In the genomic region with DNA sequence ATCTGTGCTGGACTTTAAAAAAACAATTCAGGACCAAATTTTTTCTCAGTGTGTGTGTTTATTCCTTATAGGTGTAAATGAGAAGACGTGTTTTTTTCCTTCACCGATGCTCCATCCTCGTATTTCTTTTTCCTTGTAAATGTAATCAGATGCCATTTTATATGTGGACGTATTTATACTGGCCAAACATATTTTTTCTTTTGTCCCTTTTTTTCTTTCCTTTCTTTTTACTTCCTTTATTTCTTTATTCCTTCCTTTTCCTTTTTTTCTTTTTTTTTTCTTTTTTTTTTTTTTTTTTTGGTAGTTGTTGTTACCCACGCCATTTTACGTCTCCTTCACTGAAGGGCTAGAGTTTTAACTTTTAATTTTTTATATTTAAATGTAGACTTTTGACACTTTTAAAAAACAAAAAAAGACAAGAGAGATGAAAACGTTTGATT, we compare ENCODE assay signal across 8 cellular contexts. TPM values are rescaled to one million over a fixed set of nuclear protein-coding genes. Genes with fewer than 3 reads are reported as not detected.
DNase-seq lines count a peak whose midpoint lies in the region; TF ChIP-seq lines count a peak whose summit lies in the region.

No MANE protein-coding gene starts in this region.

- H3K9me3 Mint-ChIP-seq in dendritic cell treated with granulocyte-macrophage colony-stimulating factor and Interleukin-4, amounts not matched to agents 40 ng/mL and 50 ng/mL, for 4 days = no peaks in the 10 kb centered on the region
- H3K9me3 Mint-ChIP-seq in nephron = peaks cover 10% of the 10 kb centered on the region

- POLR2A ChIA-PET in BJ (lab: Charles Lee) = no interaction called here

- H3K4me3 Mint-ChIP-seq in dendritic cell treated with granulocyte-macrophage colony-stimulating factor and Interleukin-4, amounts not matched to agents 40 ng/mL and 50 ng/mL, for 4 days = peak overlapping the region; percentile 91
- H3K4me3 Mint-ChIP-seq in nephron = peak overlapping the region; percentile 100

- no peaks in the 10 kb centered on the region for H3K27me3 ChIP-seq in BJ (ENCODE audit: control insufficient read depth, insufficient read depth, low read length)

- peak overlapping the region; percentile 64 for H3K4me3 ChIP-seq in BJ (ENCODE audit: low read depth, low read length)
- H3K4me3 ChIP-seq in LNCaP clone FGC (ENCODE audit: low read depth, low read length) = peak overlapping the region; percentile 77

- peaks cover 17% of the 10 kb centered on the region for H3K36me3 Mint-ChIP-seq in dendritic cell treated with granulocyte-macrophage colony-stimulating factor and Interleukin-4, amounts not matched to agents 40 ng/mL and 50 ng/mL, for 4 days (ENCODE audit: low read depth)
- H3K36me3 Mint-ChIP-seq in nephron (ENCODE audit: low read depth) = peaks cover 68% of the 10 kb centered on the region

- TF ChIP-seq CTCF in BJ (IDR thresholded peaks at IDR 0.05; ENCODE audit: insufficient read depth, low read depth, low read length) = no peak
- no peak for TF ChIP-seq CTCF in LNCaP clone FGC (IDR thresholded peaks at IDR 0.05; ENCODE audit: control insufficient read depth, extremely low read depth, insufficient read depth)
- TF ChIP-seq CTCF in nephron (IDR thresholded peaks at IDR 0.05; ENCODE audit: unreplicated experiment in 3 of 3) = no peak
- TF ChIP-seq CTCF in GM10266 (IDR thresholded peaks at IDR 0.05; ENCODE audit: control insufficient read depth, insufficient read depth, low read depth, missing control alignments) = no peak

- peaks cover 27% of the 10 kb centered on the region for H3K4me1 Mint-ChIP-seq in dendritic cell treated with granulocyte-macrophage colony-stimulating factor and Interleukin-4, amounts not matched to agents 40 ng/mL and 50 ng/mL, for 4 days (ENCODE audit: low read depth)
- H3K4me1 Mint-ChIP-seq in nephron = peaks cover 29% of the 10 kb centered on the region

- H3K27ac Mint-ChIP-seq in dendritic cell treated with granulocyte-macrophage colony-stimulating factor and Interleukin-4, amounts not matched to agents 40 ng/mL and 50 ng/mL, for 4 days = no peak overlapping the region
- peak overlapping the region; percentile 99 to 100 (median 99) for H3K27ac Mint-ChIP-seq in nephron

- no peaks in the 10 kb centered on the region for H3K36me3 ChIP-seq in BJ (ENCODE audit: control insufficient read depth, insufficient read depth, low read length)

- intact Hi-C loops in dendritic cell treated with granulocyte-macrophage colony-stimulating factor and Interleukin-4, amounts not matched to agents 40 ng/mL and 50 ng/mL, for 4 days (cut with micrococcal nuclease) = loop anchor here (5.0 kb wide), 1 partner anchor 1195 kb away; a partner anchor contains a TSS

- CTCF ChIA-PET in BJ (lab: Yijun Ruan, JAX) = interaction anchor here (0.6 to 1.5 kb wide), 7 partner anchors 12 to 1849 kb away, joined by 3 to 6 read pairs (median 3); no protein-coding TSS in a partner anchor

- DNase-seq in BJ (ENCODE audit: low read depth) (no peak), LNCaP clone FGC (ENCODE audit: low read depth) (no peak), AML-193 (lab: John Stamatoyannopoulos, UW) (no peak), GM10266 (ENCODE audit: extremely low spot score) (no peak), MV-4-11 (lab: John Stamatoyannopoulos, UW) (no peak), COR-L47 (lab: John Stamatoyannopoulos, UW) (no peak)

- peaks cover 1% of the 10 kb centered on the region for H3K27me3 Mint-ChIP-seq in dendritic cell treated with granulocyte-macrophage colony-stimulating factor and Interleukin-4, amounts not matched to agents 40 ng/mL and 50 ng/mL, for 4 days
- no peaks in the 10 kb centered on the region for H3K27me3 Mint-ChIP-seq in nephron (ENCODE audit: low read depth)

RNA-seq across cellular contexts. Expression of a gene that starts 3.7 kb away (rescaled TPM):
- 2.4 and 2.9 TPM in 2 replicates for polyA plus RNA-seq in BJ (2011; rRNA removed)
- polyA minus RNA-seq in BJ (2011; rRNA and poly(A)+ RNA removed) = 2.5 and 3.1 TPM in 2 replicates
